17 cellular contexts compared by ENCODE assay signal in genomic region chr13:23652909-23653726, GRCh38.
DNase-seq lines count a peak whose midpoint lies in the region; ATAC-seq and TF ChIP-seq lines count a peak whose summit lies in the region.
"Had no signal": no experiment of that assay in that cellular context is flagged by ENCODE, and none has a peak within 500 bp of the region (broad histone marks: within the 10 kb centered on the region; RNA-seq: fewer than 3 reads in every experiment).

No MANE protein-coding gene starts in this region.

- H3K27ac ChIP-seq in RWPE2 (ENCODE audit: poor library complexity, severe bottlenecking): peak overlapping the region; percentile 31
- H3K27ac ChIP-seq in skin epidermis: peak overlapping the region in 12 of 21 experiments; percentile 7 to 72 (median 40)
- no peak overlapping the region for H3K27ac ChIP-seq in vagina
- H3K27ac ChIP-seq: RWPE1 had no signal

- no peaks in the 10 kb centered on the region for H3K27me3 ChIP-seq in RWPE2 (ENCODE audit: insufficient read depth, poor library complexity, severe bottlenecking)
- H3K27me3 ChIP-seq in vagina: no peaks in the 10 kb centered on the region

- H3K4me1 ChIP-seq in RWPE2 (ENCODE audit: insufficient read depth, poor library complexity, severe bottlenecking) (peaks cover 10% of the 10 kb centered on the region), vagina (peaks cover 24% of the 10 kb centered on the region)

- H3K4me3 Mint-ChIP-seq in Calu3 (ENCODE audit: low read depth, unreplicated experiment): no peak overlapping the region
- H3K4me3 Mint-ChIP-seq in activated naive CD8-positive, alpha-beta T cell treated with anti-CD3 and anti-CD28 coated beads for 36 hours: no peak overlapping the region
- H3K4me3 Mint-ChIP-seq: activated CD8-positive, alpha-beta memory T cell treated with anti-CD3 and anti-CD28 coated beads, Interleukin-2, amount 10 ng/mL, durations not matched to agents 7 days and 5 days; activated naive CD8-positive, alpha-beta T cell treated with anti-CD3 and anti-CD28 coated beads, Interleukin-2, amount 50 U/mL, for 24 hours; activated T-helper 17 cell treated with anti-CD3 and anti-CD28 coated beads, Interleukin-2, amount 50 U/mL, for 72 hours had no signal

- no peak for DNase-seq in Calu3
- DNase-seq in RWPE2 (ENCODE audit: low spot score): no peak
- peak; percentile 60 to 71 for DNase-seq in foreskin fibroblast
- no peak for DNase-seq in activated T-cell treated with anti-CD3 and anti-CD28 coated beads for 4 hours
- no peak for DNase-seq in DMS 273 treated with DMSO at 0.1 percent for 48 hours (lab: John Stamatoyannopoulos, UW)
- no peak for DNase-seq in activated naive CD8-positive, alpha-beta T cell treated with anti-CD3 and anti-CD28 coated beads for 36 hours
- no peak for DNase-seq in vagina (ENCODE audit: extremely low spot score in 2 of 2)
- DNase-seq: activated CD8-positive, alpha-beta memory T cell treated with anti-CD3 and anti-CD28 coated beads, Interleukin-2, amount 10 ng/mL, durations not matched to agents 7 days and 5 days; activated naive CD8-positive, alpha-beta T cell treated with anti-CD3 and anti-CD28 coated beads, Interleukin-2, amount 50 U/mL, for 24 hours; GOT3; Kasumi-1; NCI-H1092; posterior cingulate gyrus had no signal

- no peaks in the 10 kb centered on the region for H3K36me3 ChIP-seq in RWPE2 (ENCODE audit: low read depth)
- H3K36me3 ChIP-seq in vagina: no peaks in the 10 kb centered on the region

- H3K4me1 Mint-ChIP-seq in Calu3 (ENCODE audit: low read depth, unreplicated experiment): peaks cover 18% of the 10 kb centered on the region
- no peaks in the 10 kb centered on the region for H3K4me1 Mint-ChIP-seq in activated naive CD8-positive, alpha-beta T cell treated with anti-CD3 and anti-CD28 coated beads for 36 hours
- H3K4me1 Mint-ChIP-seq: activated T-helper 17 cell treated with anti-CD3 and anti-CD28 coated beads, Interleukin-2, amount 50 U/mL, for 72 hours had no signal

- H3K27me3 Mint-ChIP-seq in Calu3 (ENCODE audit: unreplicated experiment): no peaks in the 10 kb centered on the region
- peaks cover 25% of the 10 kb centered on the region for H3K27me3 Mint-ChIP-seq in activated naive CD8-positive, alpha-beta T cell treated with anti-CD3 and anti-CD28 coated beads for 36 hours

- H3K9me3 ChIP-seq in RWPE2 (ENCODE audit: severe bottlenecking): no peaks in the 10 kb centered on the region
- no peaks in the 10 kb centered on the region for H3K9me3 ChIP-seq in vagina

- no TSS peak for BruUV-seq in Calu3 (replicated peaks; lab: Mats Ljungman, UMichigan)

- intact Hi-C loops in Calu3 (cut with micrococcal nuclease; ENCODE audit: unreplicated experiment) (no loop called here), vagina (cut with DNase I) (no loop called here)

- no peak for ATAC-seq in RWPE2 (ENCODE audit: low read depth)
- ATAC-seq: activated CD8-positive, alpha-beta memory T cell treated with anti-CD3 and anti-CD28 coated beads, Interleukin-2, amount 10 ng/mL, durations not matched to agents 7 days and 5 days; activated naive CD8-positive, alpha-beta T cell treated with anti-CD3 and anti-CD28 coated beads, Interleukin-2, amount 50 U/mL, for 24 hours; activated T-helper 17 cell treated with anti-CD3 and anti-CD28 coated beads, Interleukin-2, amount 50 U/mL, for 72 hours had no signal

- no peaks in the 10 kb centered on the region for H3K36me3 Mint-ChIP-seq in Calu3 (ENCODE audit: insufficient read depth, unreplicated experiment)
- H3K36me3 Mint-ChIP-seq in activated naive CD8-positive, alpha-beta T cell treated with anti-CD3 and anti-CD28 coated beads for 36 hours: no peaks in the 10 kb centered on the region
- H3K36me3 Mint-ChIP-seq: activated CD8-positive, alpha-beta memory T cell treated with anti-CD3 and anti-CD28 coated beads, Interleukin-2, amount 10 ng/mL, durations not matched to agents 7 days and 5 days had no signal

- peaks cover 3% of the 10 kb centered on the region for H3K9me3 Mint-ChIP-seq in Calu3 (ENCODE audit: low read depth, unreplicated experiment)
- H3K9me3 Mint-ChIP-seq in activated naive CD8-positive, alpha-beta T cell treated with anti-CD3 and anti-CD28 coated beads for 36 hours: no peaks in the 10 kb centered on the region
- H3K9me3 Mint-ChIP-seq: activated naive CD8-positive, alpha-beta T cell treated with anti-CD3 and anti-CD28 coated beads, Interleukin-2, amount 50 U/mL, for 24 hours; activated T-helper 17 cell treated with anti-CD3 and anti-CD28 coated beads, Interleukin-2, amount 50 U/mL, for 72 hours had no signal

- peak overlapping the region; percentile 34 for H3K27ac Mint-ChIP-seq in Calu3 (ENCODE audit: unreplicated experiment)
- no peak overlapping the region for H3K27ac Mint-ChIP-seq in activated naive CD8-positive, alpha-beta T cell treated with anti-CD3 and anti-CD28 coated beads for 36 hours
- H3K27ac Mint-ChIP-seq: activated CD8-positive, alpha-beta memory T cell treated with anti-CD3 and anti-CD28 coated beads, Interleukin-2, amount 10 ng/mL, durations not matched to agents 7 days and 5 days; activated naive CD8-positive, alpha-beta T cell treated with anti-CD3 and anti-CD28 coated beads, Interleukin-2, amount 50 U/mL, for 24 hours; activated T-helper 17 cell treated with anti-CD3 and anti-CD28 coated beads, Interleukin-2, amount 50 U/mL, for 72 hours had no signal

- no peak overlapping the region for H3K4me3 ChIP-seq in RWPE2 (ENCODE audit: severe bottlenecking)
- no peak overlapping the region for H3K4me3 ChIP-seq in foreskin fibroblast (ENCODE audit: low read depth in 1 of 2, low read length in 2 of 2)
- H3K4me3 ChIP-seq in skin epidermis: no peak overlapping the region
- no peak overlapping the region for H3K4me3 ChIP-seq in vagina
- H3K4me3 ChIP-seq: lung had no signal

- TF ChIP-seq CTCF in Calu3 (IDR thresholded peaks at IDR 0.05; ENCODE audit: unreplicated experiment): no peak
- TF ChIP-seq CTCF in RWPE2 (IDR thresholded peaks at IDR 0.05; ENCODE audit: poor library complexity, severe bottlenecking): no peak
- no peak for TF ChIP-seq CTCF in foreskin fibroblast (IDR thresholded peaks at IDR 0.05; ENCODE audit: low read depth, low read length)
- TF ChIP-seq CTCF in vagina (IDR thresholded peaks at IDR 0.05): no peak

- no peak for TF ChIP-seq POLR2A in vagina (IDR thresholded peaks at IDR 0.05)

- CTCF ChIA-PET in Calu3 (lab: Charles Lee): no interaction called here

Comparison
In these comparisons a context has a peak if more than half of its experiments do, and no peak if none do; other contexts are left out.
1. DNase-seq: peak in foreskin fibroblast (2 of 2); none in Calu3 (single experiment), RWPE2 (single experiment), activated T-cell treated with anti-CD3 and anti-CD28 coated beads for 4 hours (single experiment), DMS 273 treated with DMSO at 0.1 percent for 48 hours (single experiment), activated naive CD8-positive, alpha-beta T cell treated with anti-CD3 and anti-CD28 coated beads for 36 hours (single experiment) and vagina (0 of 2).